Comparison of ENCODE assay signal across 25 cellular contexts in genomic region chr17:14559720-14560119, GRCh38.
DNase-seq lines count a peak whose midpoint lies in the region; ATAC-seq and TF ChIP-seq lines count a peak whose summit lies in the region.
"Had no signal": no experiment of that assay in that cellular context is flagged by ENCODE, and none has a peak within 500 bp of the region (broad histone marks: within the 10 kb centered on the region; RNA-seq: fewer than 3 reads in every experiment).

No MANE protein-coding gene starts in this region.

- no peak overlapping the region for H3K4ac ChIP-seq in mesenchymal stem cell (ENCODE audit: low read depth in 1 of 2, low read length in 2 of 2)

- peaks cover 11% of the 10 kb centered on the region for H3K4me1 Mint-ChIP-seq in CD8-positive, alpha-beta T cell (ENCODE audit: low read depth)
- H3K4me1 Mint-ChIP-seq in activated T-helper 2 cell treated with anti-CD3 and anti-CD28 coated beads, Interferon-gamma antibody, Interleukin-2, Interleukin-4, amounts not matched to agents 10 μg/mL and 5 μg/mL and 100 μg/mL, durations not matched to agents 14 hours and 24 hours and 36 hours (ENCODE audit: low read depth): peaks cover 12% of the 10 kb centered on the region

- H3K9me3 Mint-ChIP-seq in CD8-positive, alpha-beta T cell: no peaks in the 10 kb centered on the region
- no peaks in the 10 kb centered on the region for H3K9me3 Mint-ChIP-seq in activated T-helper 2 cell treated with anti-CD3 and anti-CD28 coated beads, Interferon-gamma antibody, Interleukin-2, Interleukin-4, amounts not matched to agents 10 μg/mL and 5 μg/mL and 100 μg/mL, durations not matched to agents 14 hours and 24 hours and 36 hours

- H3K23ac ChIP-seq in mesenchymal stem cell (ENCODE audit: low read length in 2 of 2): no peak overlapping the region

- no peak overlapping the region for H3K27ac ChIP-seq in CD8-positive, alpha-beta T cell (ENCODE audit: low read depth, low read length)
- no peak overlapping the region for H3K27ac ChIP-seq in mesenchymal stem cell (ENCODE audit: low read length, poor library complexity, severe bottlenecking)
- H3K27ac ChIP-seq: 22Rv1, KMS-11, Peyer's patch, SJSA1 had no signal

- H4K91ac ChIP-seq in mesenchymal stem cell (ENCODE audit: low read length): no peak overlapping the region

- no peak overlapping the region for H2BK120ac ChIP-seq in mesenchymal stem cell (ENCODE audit: low read depth, low read length)

- H3K14ac ChIP-seq in mesenchymal stem cell (ENCODE audit: low read length in 2 of 2): no peak overlapping the region

- peak; percentile 24 for DNase-seq in NCI-H748 (lab: John Stamatoyannopoulos, UW; ENCODE audit: unreplicated experiment)
- no peak for DNase-seq in NCI-H748 treated with DMSO at 0.1 percent for 48 hours (lab: John Stamatoyannopoulos, UW)
- no peak for DNase-seq in CD8-positive, alpha-beta T cell
- peak; percentile 83 for DNase-seq in NCI-H69 (lab: John Stamatoyannopoulos, UW)
- no peak for DNase-seq in mesenchymal stem cell
- no peak for DNase-seq in NCI-H774 (lab: John Stamatoyannopoulos, UW)
- no peak for DNase-seq in activated T-helper 2 cell treated with anti-CD3 and anti-CD28 coated beads, Interferon-gamma antibody, Interleukin-2, Interleukin-4, amounts not matched to agents 10 μg/mL and 5 μg/mL and 100 μg/mL, durations not matched to agents 14 hours and 24 hours and 36 hours (ENCODE audit: low spot score)
- DNase-seq: ACHN; C1 segment of cervical spinal cord; DMS53; EL; H7; IMR-90; NCI-H1092 treated with DMSO at 0.1 percent for 48 hours; NCI-H1694; NCI-H2081; NCI-H2171 treated with DMSO at 0.1 percent for 48 hours; NCI-H446 treated with DMSO at 0.1 percent for 48 hours; NCI-H526 treated with DMSO at 0.1 percent for 48 hours; NK-92 treated with Interleukin-12 subunit alpha and Interleukin-12 subunit beta, amount 100 ng/mL, for 24 hours; Peyer's patch had no signal

- no peak overlapping the region for H3K4me3 ChIP-seq in CD8-positive, alpha-beta T cell (ENCODE audit: low read depth, low read length)
- H3K4me3 ChIP-seq in mesenchymal stem cell (ENCODE audit: insufficient read depth in 1 of 2, low read depth in 1 of 2, low read length in 2 of 2): no peak overlapping the region
- H3K4me3 ChIP-seq: Peyer's patch, SJSA1 had no signal

- no peak overlapping the region for H2BK5ac ChIP-seq in mesenchymal stem cell (ENCODE audit: low read depth, low read length, poor library complexity, severe bottlenecking)

- intact Hi-C loops in CD8-positive, alpha-beta T cell (cut with DNase I, micrococcal nuclease): no loop called here
- intact Hi-C loops in activated T-helper 2 cell treated with anti-CD3 and anti-CD28 coated beads, Interferon-gamma antibody, Interleukin-2, Interleukin-4, amounts not matched to agents 10 μg/mL and 5 μg/mL and 100 μg/mL, durations not matched to agents 14 hours and 24 hours and 36 hours (cut with micrococcal nuclease): loop anchor here (5.0 kb wide), 1 partner anchor 222 kb away; no protein-coding TSS in a partner anchor

- no peaks in the 10 kb centered on the region for H3K36me3 ChIP-seq in CD8-positive, alpha-beta T cell (ENCODE audit: insufficient read depth, low read length)
- no peaks in the 10 kb centered on the region for H3K36me3 ChIP-seq in mesenchymal stem cell (ENCODE audit: control insufficient read depth in 1 of 2, insufficient read depth in 2 of 2, low read depth in 1 of 2, low read length in 2 of 2)
- H3K36me3 ChIP-seq: Peyer's patch, SJSA1 had no signal

- H2BK15ac ChIP-seq in mesenchymal stem cell (ENCODE audit: low read depth, poor library complexity, severe bottlenecking): peak overlapping the region; percentile 28

- H3K27me3 Mint-ChIP-seq in CD8-positive, alpha-beta T cell (ENCODE audit: low read depth): no peaks in the 10 kb centered on the region
- no peaks in the 10 kb centered on the region for H3K27me3 Mint-ChIP-seq in activated T-helper 2 cell treated with anti-CD3 and anti-CD28 coated beads, Interferon-gamma antibody, Interleukin-2, Interleukin-4, amounts not matched to agents 10 μg/mL and 5 μg/mL and 100 μg/mL, durations not matched to agents 14 hours and 24 hours and 36 hours (ENCODE audit: low read depth)

- POLR2A ChIA-PET in CD8-positive, alpha-beta T cell (lab: Charles Lee): interaction anchor here (0.6 to 1.0 kb wide), 2 partner anchors 14 to 686 kb away, joined by 3 to 5 read pairs; no protein-coding TSS in a partner anchor

- H3K36me3 Mint-ChIP-seq in CD8-positive, alpha-beta T cell: no peaks in the 10 kb centered on the region
- no peaks in the 10 kb centered on the region for H3K36me3 Mint-ChIP-seq in activated T-helper 2 cell treated with anti-CD3 and anti-CD28 coated beads, Interferon-gamma antibody, Interleukin-2, Interleukin-4, amounts not matched to agents 10 μg/mL and 5 μg/mL and 100 μg/mL, durations not matched to agents 14 hours and 24 hours and 36 hours (ENCODE audit: low read depth)

- no peak overlapping the region for H3K27ac Mint-ChIP-seq in CD8-positive, alpha-beta T cell
- H3K27ac Mint-ChIP-seq in activated T-helper 2 cell treated with anti-CD3 and anti-CD28 coated beads, Interferon-gamma antibody, Interleukin-2, Interleukin-4, amounts not matched to agents 10 μg/mL and 5 μg/mL and 100 μg/mL, durations not matched to agents 14 hours and 24 hours and 36 hours: no peak overlapping the region

- no peak overlapping the region for H3K18ac ChIP-seq in mesenchymal stem cell (ENCODE audit: low read depth in 1 of 2, low read length in 2 of 2)

- no peaks in the 10 kb centered on the region for H3K79me1 ChIP-seq in mesenchymal stem cell (replicated peaks; ENCODE audit: low read length, poor library complexity, severe bottlenecking)

- no peak for TF ChIP-seq CTCF in CD8-positive, alpha-beta T cell (IDR thresholded peaks at IDR 0.05)

- no peak overlapping the region for H3K9ac ChIP-seq in mesenchymal stem cell (ENCODE audit: low read length)
- H3K9ac ChIP-seq: KMS-11 had no signal

- no peak overlapping the region for H2BK12ac ChIP-seq in mesenchymal stem cell (ENCODE audit: low read length in 2 of 2)

- CTCF ChIA-PET in CD8-positive, alpha-beta T cell (lab: Charles Lee): no interaction called here

- H3K9me3 ChIP-seq in CD8-positive, alpha-beta T cell (ENCODE audit: low read length): no peaks in the 10 kb centered on the region
- no peaks in the 10 kb centered on the region for H3K9me3 ChIP-seq in mesenchymal stem cell (ENCODE audit: control insufficient read depth, low read length)
- H3K9me3 ChIP-seq: Peyer's patch, SJSA1 had no signal

- peak; percentile 48 for ATAC-seq in CD8-positive, alpha-beta T cell
- ATAC-seq in GM21381 (IDR thresholded peaks at IDR 0.05; ENCODE audit: unreplicated experiment): no peak

- no peak overlapping the region for H3K4me2 ChIP-seq in mesenchymal stem cell (ENCODE audit: low read length, poor library complexity, severe bottlenecking)
- H3K4me2 ChIP-seq: KMS-11 had no signal

- H3K27me3 ChIP-seq in CD8-positive, alpha-beta T cell (ENCODE audit: insufficient read depth, low read length): no peaks in the 10 kb centered on the region
- H3K27me3 ChIP-seq in mesenchymal stem cell (ENCODE audit: control insufficient read depth in 1 of 2, insufficient read depth in 1 of 2, low read length in 2 of 2): no peaks in the 10 kb centered on the region
- H3K27me3 ChIP-seq: Peyer's patch, SJSA1 had no signal

- H3K4me1 ChIP-seq in CD8-positive, alpha-beta T cell (ENCODE audit: insufficient read depth, low read length): peaks cover 4% of the 10 kb centered on the region
- no peaks in the 10 kb centered on the region for H3K4me1 ChIP-seq in mesenchymal stem cell (ENCODE audit: control insufficient read depth, insufficient read depth, low read depth, low read length)
- H3K4me1 ChIP-seq: Peyer's patch, SJSA1 had no signal

- no peak overlapping the region for H2AFZ ChIP-seq in mesenchymal stem cell (ENCODE audit: low read depth, low read length)

- H4K8ac ChIP-seq in mesenchymal stem cell (ENCODE audit: low read length): no peak overlapping the region

- 64% methylated on average over 3 of the region's 3 CpGs for whole genome bisulfite sequencing in mesenchymal stem cell

- H3K4me3 Mint-ChIP-seq in CD8-positive, alpha-beta T cell: no peak overlapping the region
- H3K4me3 Mint-ChIP-seq in activated T-helper 2 cell treated with anti-CD3 and anti-CD28 coated beads, Interferon-gamma antibody, Interleukin-2, Interleukin-4, amounts not matched to agents 10 μg/mL and 5 μg/mL and 100 μg/mL, durations not matched to agents 14 hours and 24 hours and 36 hours (ENCODE audit: low read depth): no peak overlapping the region

- no peak overlapping the region for H2AK5ac ChIP-seq in mesenchymal stem cell (ENCODE audit: low read length, severe bottlenecking)

Comparison
In these comparisons a context has a peak if more than half of its experiments do, and no peak if none do; other contexts are left out.
1. DNase-seq: peak in NCI-H748 (single experiment) and NCI-H69 (single experiment); none in NCI-H748 treated with DMSO at 0.1 percent for 48 hours (single experiment), CD8-positive, alpha-beta T cell (0 of 7), mesenchymal stem cell (single experiment), NCI-H774 (single experiment) and activated T-helper 2 cell treated with anti-CD3 and anti-CD28 coated beads, Interferon-gamma antibody, Interleukin-2, Interleukin-4, amounts not matched to agents 10 μg/mL and 5 μg/mL and 100 μg/mL, durations not matched to agents 14 hours and 24 hours and 36 hours (single experiment).